Comparison of ENCODE assay signal across 8 cellular contexts in genomic region chr3:129608087-129608935, GRCh38. TPM values are rescaled to one million over a fixed set of nuclear protein-coding genes. Genes with fewer than 3 reads are reported as not detected.
DNase-seq lines count a peak whose midpoint lies in the region; ATAC-seq and TF ChIP-seq lines count a peak whose summit lies in the region.

No MANE protein-coding gene starts in this region.

- peaks cover 10% of the 10 kb centered on the region for H3K4me1 Mint-ChIP-seq in activated T-helper 17 cell treated with anti-CD3 and anti-CD28 coated beads, Interleukin-2, amount 50 U/mL, for 72 hours

- no peaks in the 10 kb centered on the region for H3K36me3 Mint-ChIP-seq in activated T-helper 17 cell treated with anti-CD3 and anti-CD28 coated beads, Interleukin-2, amount 50 U/mL, for 72 hours (ENCODE audit: low read depth)

- H3K27me3 Mint-ChIP-seq in activated T-helper 17 cell treated with anti-CD3 and anti-CD28 coated beads, Interleukin-2, amount 50 U/mL, for 72 hours: peaks cover 3% of the 10 kb centered on the region

- H3K36me3 ChIP-seq in vagina: no peaks in the 10 kb centered on the region

- intact Hi-C loops in vagina (cut with DNase I): loop anchor here (5.0 kb wide), 1 partner anchor 166 kb away; the partner anchor contains the start of gene IFT122

- TF ChIP-seq CTCF in vagina (IDR thresholded peaks at IDR 0.05): peak in 1 of 3 experiments; percentile 13

- peak overlapping the region; percentile 74 for H3K4me3 Mint-ChIP-seq in activated T-helper 17 cell treated with anti-CD3 and anti-CD28 coated beads, Interleukin-2, amount 50 U/mL, for 72 hours

- no peak overlapping the region for H3K4me3 ChIP-seq in vagina

- no peaks in the 10 kb centered on the region for H3K9me3 Mint-ChIP-seq in activated T-helper 17 cell treated with anti-CD3 and anti-CD28 coated beads, Interleukin-2, amount 50 U/mL, for 72 hours

- H3K27ac ChIP-seq in vagina: peak overlapping the region; percentile 94

- H3K27ac Mint-ChIP-seq in activated T-helper 17 cell treated with anti-CD3 and anti-CD28 coated beads, Interleukin-2, amount 50 U/mL, for 72 hours: no peak overlapping the region

- H3K27me3 ChIP-seq in vagina: no peaks in the 10 kb centered on the region

- no peak for TF ChIP-seq POLR2A in vagina (IDR thresholded peaks at IDR 0.05)

- no peak for ATAC-seq in activated T-helper 17 cell treated with anti-CD3 and anti-CD28 coated beads, Interleukin-2, amount 50 U/mL, for 72 hours (replicated peaks)

- no peaks in the 10 kb centered on the region for H3K9me3 ChIP-seq in vagina

- peak; percentile 35 for DNase-seq in COLO668 (lab: John Stamatoyannopoulos, UW; ENCODE audit: unreplicated experiment)
- peak; percentile 80 for DNase-seq in M059J (ENCODE audit: low read depth)
- peak; percentile 75 for DNase-seq in left kidney (ENCODE audit: low read depth, low spot score)
- no peak for DNase-seq in vagina (ENCODE audit: extremely low spot score in 2 of 2)
- no peak for DNase-seq in inferior parietal cortex (ENCODE audit: extremely low spot score)
- DNase-seq in cortex of kidney (lab: John Stamatoyannopoulos, UW): no peak
- DNase-seq in LoVo (ENCODE audit: low spot score): no peak

- peaks cover 60% of the 10 kb centered on the region for H3K4me1 ChIP-seq in vagina

RNA-seq across cellular contexts. Expression of gene PLXND1, which starts 1.8 kb away (rescaled TPM):
- 76.9 and 126 TPM in 2 replicates for total RNA-seq in M059J (2014; rRNA removed; shearing (Covaris generic))
- 1 to 10 TPM; 6.2 to 7.4 TPM for total RNA-seq in activated T-helper 17 cell treated with anti-CD3 and anti-CD28 coated beads, Interleukin-2, amount 50 U/mL, for 72 hours
- 96.5 TPM for total RNA-seq in vagina

Comparison
In these comparisons a context has a peak if more than half of its experiments do, and no peak if none do; other contexts are left out.
1. DNase-seq: peak in COLO668 (single experiment), M059J (single experiment) and left kidney (single experiment); none in vagina (0 of 2), inferior parietal cortex (single experiment), cortex of kidney (single experiment) and LoVo (single experiment).